Comparison of ENCODE assay signal across 20 cellular contexts in genomic region chr9:123775289-123775688, GRCh38.
"Had no signal": no experiment of that assay in that cellular context is flagged by ENCODE, and none has a peak within 500 bp of the region (broad histone marks: within the 10 kb centered on the region; RNA-seq: fewer than 3 reads in every experiment).

No MANE protein-coding gene starts in this region.

- H3K27ac Mint-ChIP-seq: T-cell had no signal

- H3K9me3 Mint-ChIP-seq: T-cell had no signal

- H3K36me3 ChIP-seq: MG63, SJSA1 had no signal

- H3K9me3 ChIP-seq: MG63, SJSA1, SK-N-SH had no signal

- H3K27ac ChIP-seq: KMS-11, SJSA1 had no signal

- DNase-seq: IMR-90, MG63, NCI-H1092, NCI-H1105 treated with DMSO at 0.1 percent for 48 hours, NCI-H187, NCI-H2029, NCI-H2081 treated with DMSO at 0.1 percent for 48 hours, NCI-H2171, NCI-H226, NCI-H510A, NCI-H774, Right ventricle myocardium superior, RPMI8226, SIG-M5, SK-N-SH, SW 1271 had no signal

- ATAC-seq: HepG2, T-cell had no signal

- H3K4me2 ChIP-seq: KMS-11, SK-N-SH had no signal

- H3K9me2 ChIP-seq: SK-N-SH had no signal

- H3K27me3 ChIP-seq: MG63, SJSA1 had no signal

- H3K4me1 ChIP-seq: SJSA1 had no signal

- H3K4me3 Mint-ChIP-seq: T-cell had no signal

- H3K4me3 ChIP-seq: MG63, SJSA1 had no signal

- H3K27me3 Mint-ChIP-seq: T-cell had no signal
